11 cellular contexts compared by ENCODE assay signal in genomic region chr12:63955831-63956685, GRCh38.
DNase-seq lines count a peak whose midpoint lies in the region; ATAC-seq and TF ChIP-seq lines count a peak whose summit lies in the region.
"Had no signal": no experiment of that assay in that cellular context is flagged by ENCODE, and none has a peak within 500 bp of the region (broad histone marks: within the 10 kb centered on the region; RNA-seq: fewer than 3 reads in every experiment).

No MANE protein-coding gene starts in this region.

- no peaks in the 10 kb centered on the region for H3K4me1 Mint-ChIP-seq in activated T-cell treated with anti-CD3 and anti-CD28 coated beads, Interleukin-2, amount 50 U/mL, for 24 hours (ENCODE audit: low read depth)
- H3K4me1 Mint-ChIP-seq: naive B cell had no signal

- peak in 1 of 61 donors; percentile 22 for DNase-seq in caudate nucleus (lab: John Stamatoyannopoulos, UW)
- peak; percentile 54 for DNase-seq in lung (ENCODE audit: low spot score)
- peak; percentile 25 to 85 for DNase-seq in tibial nerve (ENCODE audit: low spot score in 2 of 2)
- no peak for DNase-seq in activated naive CD4-positive, alpha-beta T cell treated with Interleukin-2 at 50 U/mL for 16 hours
- DNase-seq in activated T-cell treated with anti-CD3 and anti-CD28 coated beads, Interleukin-2, amount 50 U/mL, for 24 hours, result no peak
- DNase-seq in DMS53 treated with DMSO at 0.1 percent for 48 hours (lab: John Stamatoyannopoulos, UW; ENCODE audit: unreplicated experiment), result no peak
- DNase-seq: naive B cell had no signal

- peaks cover 0 to 6% of the 10 kb centered on the region in 2 donors for H3K4me1 ChIP-seq in lung (ENCODE audit: control insufficient read depth in 2 of 2, insufficient read depth in 2 of 2, low read length in 2 of 2)
- peaks cover 0 to 57% (median 14%) of the 10 kb centered on the region in 4 donors for H3K4me1 ChIP-seq in tibial nerve

- peaks cover 9% of the 10 kb centered on the region for H3K27me3 Mint-ChIP-seq in activated T-cell treated with anti-CD3 and anti-CD28 coated beads, Interleukin-2, amount 50 U/mL, for 24 hours

- WGBS in lung, 2 donors, result 38 to 43% methylated on average over 9 of the region's 9 CpGs
- 41 to 42% methylated on average over 9 of the region's 9 CpGs for WGBS in tibial nerve, 2 donors

- H3K27ac ChIP-seq in caudate nucleus (ENCODE audit: low read depth, low read length) (peak overlapping the region; percentile 23), lung (ENCODE audit: low read depth in 1 of 2, low read length in 1 of 2) (peak overlapping the region in 1 of 2 donors; percentile 32), tibial nerve (peak overlapping the region; percentile 50 to 83 (median 75))
- H3K27ac ChIP-seq: KMS-11, SJSA1 had no signal

- TF ChIP-seq CTCF in lung (IDR thresholded peaks at IDR 0.05; ENCODE audit: control extremely low read depth, extremely low read depth) (no peak), tibial nerve (IDR thresholded peaks at IDR 0.05) (no peak)

- no peaks in the 10 kb centered on the region for H3K27me3 ChIP-seq in lung (ENCODE audit: control insufficient read depth, insufficient read depth)
- no peaks in the 10 kb centered on the region for H3K27me3 ChIP-seq in tibial nerve
- H3K27me3 ChIP-seq: SJSA1 had no signal

- peak; percentile 85 for ATAC-seq in HG03159 (IDR thresholded peaks at IDR 0.05; ENCODE audit: unreplicated experiment)
- peak; percentile 66 for ATAC-seq in lung (ENCODE audit: insufficient read depth, low FRiP score)
- no peak for ATAC-seq in HG03175 (IDR thresholded peaks at IDR 0.05; ENCODE audit: unreplicated experiment)

- no peaks in the 10 kb centered on the region for H3K9me3 Mint-ChIP-seq in activated T-cell treated with anti-CD3 and anti-CD28 coated beads, Interleukin-2, amount 50 U/mL, for 24 hours
- H3K9me3 Mint-ChIP-seq: naive B cell had no signal

- no peaks in the 10 kb centered on the region for H3K9me3 ChIP-seq in lung (ENCODE audit: control insufficient read depth in 2 of 2, insufficient read depth in 1 of 2, low read length in 1 of 2)
- H3K9me3 ChIP-seq in tibial nerve, result no peaks in the 10 kb centered on the region
- H3K9me3 ChIP-seq: SJSA1 had no signal

- no peak overlapping the region for H3K4me3 ChIP-seq in lung
- peak overlapping the region in 2 of 4 donors; percentile 6 to 18 for H3K4me3 ChIP-seq in tibial nerve
- H3K4me3 ChIP-seq: SJSA1 had no signal

- TF ChIP-seq POLR2A in tibial nerve (IDR thresholded peaks at IDR 0.05), result no peak

- H3K36me3 ChIP-seq in lung (ENCODE audit: control insufficient read depth in 2 of 2, insufficient read depth in 2 of 2, low read length in 2 of 2) (no peaks in the 10 kb centered on the region), tibial nerve (no peaks in the 10 kb centered on the region)

- H3K36me3 Mint-ChIP-seq in activated T-cell treated with anti-CD3 and anti-CD28 coated beads, Interleukin-2, amount 50 U/mL, for 24 hours (ENCODE audit: low read depth), result no peaks in the 10 kb centered on the region
- H3K36me3 Mint-ChIP-seq: naive B cell had no signal

- no peak overlapping the region for H3K4me3 Mint-ChIP-seq in activated T-cell treated with anti-CD3 and anti-CD28 coated beads, Interleukin-2, amount 50 U/mL, for 24 hours
- H3K4me3 Mint-ChIP-seq: naive B cell had no signal

- peak; percentile 95 to 97 for TF ChIP-seq EP300 in tibial nerve (IDR thresholded peaks at IDR 0.05)

- H3K27ac Mint-ChIP-seq in activated T-cell treated with anti-CD3 and anti-CD28 coated beads, Interleukin-2, amount 50 U/mL, for 24 hours, result no peak overlapping the region
- H3K27ac Mint-ChIP-seq: naive B cell had no signal

Comparison
In these comparisons a context has a peak if more than half of its experiments do, and no peak if none do; other contexts are left out.
1. DNase-seq: peak in lung (single experiment) and tibial nerve (2 of 2); none in activated naive CD4-positive, alpha-beta T cell treated with Interleukin-2 at 50 U/mL for 16 hours (single experiment), activated T-cell treated with anti-CD3 and anti-CD28 coated beads, Interleukin-2, amount 50 U/mL, for 24 hours (single experiment) and DMS53 treated with DMSO at 0.1 percent for 48 hours (single experiment).